8 cellular contexts compared by ENCODE assay signal in genomic region chr19:1401889-1402217, GRCh38. TPM values are rescaled to one million over a fixed set of nuclear protein-coding genes. Genes with fewer than 3 reads are reported as not detected.
A peak's percentile ranks its signal among the peaks of the same experiment; 100 is the strongest.
DNase-seq lines count a peak whose midpoint lies in the region; ATAC-seq and TF ChIP-seq lines count a peak whose summit lies in the region.

No MANE protein-coding gene starts in this region.

- H3K36me3 ChIP-seq in BLaER1 (peaks cover 27% of the 10 kb centered on the region), Karpas-422 (ENCODE audit: insufficient read depth, low read length) (peaks cover 4% of the 10 kb centered on the region; the same call in 1 of the 2 replicates), colonic mucosa (no peaks in the 10 kb centered on the region), neuron (ENCODE audit: insufficient read depth, low read length) (peaks cover 9% of the 10 kb centered on the region)

- peaks cover 41% of the 10 kb centered on the region for H4K20me1 ChIP-seq in BLaER1
- H4K20me1 ChIP-seq in Karpas-422 (ENCODE audit: insufficient read depth, low read depth, low read length) = 0 out of 2 replicates have a peak, but pooled peaks cover 5% of the 10 kb centered on the region

- ATAC-seq in HG02759 (IDR thresholded peaks at IDR 0.05; ENCODE audit: unreplicated experiment) = no peak

- H3K27me3 ChIP-seq in BLaER1 (no peaks in the 10 kb centered on the region), Karpas-422 (ENCODE audit: low read length) (no peaks in the 10 kb centered on the region), colonic mucosa (peaks cover 10% of the 10 kb centered on the region), neuron (ENCODE audit: insufficient read depth, low read length) (no peaks in the 10 kb centered on the region)

- peak overlapping the region; percentile 83 for H3K27ac ChIP-seq in BLaER1
- no peak overlapping the region for H3K27ac ChIP-seq in Karpas-422 (ENCODE audit: low read length)
- H3K27ac ChIP-seq in colonic mucosa = no peak overlapping the region

- H3K9me3 ChIP-seq in BLaER1 = no peaks in the 10 kb centered on the region
- no peaks in the 10 kb centered on the region for H3K9me3 ChIP-seq in Karpas-422 (ENCODE audit: low read length)
- H3K9me3 ChIP-seq in colonic mucosa = no peaks in the 10 kb centered on the region
- H3K9me3 ChIP-seq in neuron (ENCODE audit: low read length) = no peaks in the 10 kb centered on the region

- peaks cover 21% of the 10 kb centered on the region for H3K79me2 ChIP-seq in Karpas-422 (ENCODE audit: low read length)

- intact Hi-C loops in colonic mucosa (cut with DNase I) = no loop called here

- H2AFZ ChIP-seq in Karpas-422 (ENCODE audit: low read length) (no peak overlapping the region), neuron (ENCODE audit: low read depth, low read length) (peak overlapping the region; percentile 72)

- peaks cover 85% of the 10 kb centered on the region for H3K4me1 ChIP-seq in BLaER1
- peaks cover 39% of the 10 kb centered on the region for H3K4me1 ChIP-seq in Karpas-422 (ENCODE audit: low read length)
- H3K4me1 ChIP-seq in colonic mucosa = peaks cover 5% of the 10 kb centered on the region
- peaks cover 15% of the 10 kb centered on the region for H3K4me1 ChIP-seq in neuron (ENCODE audit: insufficient read depth, low read length)

- H3K4me2 ChIP-seq in BLaER1 (peak overlapping the region; percentile 95), Karpas-422 (ENCODE audit: low read depth, low read length, poor library complexity, severe bottlenecking) (peak overlapping the region; percentile 91)

- H3K4me3 ChIP-seq in BLaER1 = peak overlapping the region; percentile 93
- peak overlapping the region; percentile 97 for H3K4me3 ChIP-seq in Karpas-422 (ENCODE audit: low read length)
- H3K4me3 ChIP-seq in colonic mucosa = peak overlapping the region; percentile 41
- peak overlapping the region; percentile 61 for H3K4me3 ChIP-seq in neuron (ENCODE audit: low read length)

- no peak for TF ChIP-seq CTCF in colonic mucosa (IDR thresholded peaks at IDR 0.05)

- H3K9ac ChIP-seq in BLaER1 (peak overlapping the region; percentile 89), Karpas-422 (ENCODE audit: low read length) (peak overlapping the region; percentile 93), colonic mucosa (ENCODE audit: low read depth in 2 of 2, low read length in 2 of 2) (peak overlapping the region; percentile 33 to 40)

- H3K9me2 ChIP-seq in Karpas-422 (replicated peaks; ENCODE audit: insufficient read depth, low read length) = no peaks in the 10 kb centered on the region

- DNase-seq in Karpas-422 (no peak), colonic mucosa (no peak), kidney tubule cell (ENCODE audit: low spot score) (no peak), NCI-H226 (no peak)
- no peak for DNase-seq in stimulated activated CD4-positive, alpha-beta T cell treated with anti-CD3 and anti-CD28 coated beads, Interleukin-12 subunit alpha, Interleukin-12 subunit beta, amount 100 ng/mL, for 4 hours

RNA-seq across cellular contexts. Expression of gene GAMT, which starts 0.5 kb away (rescaled TPM):
- 63.7 and 144 TPM in 2 replicates for total RNA-seq in Karpas-422 (2014; rRNA removed; shearing (Covaris generic); ENCODE audit: low replicate concordance)
- 1 to 10 TPM; 3.3 to 3.7 TPM for total RNA-seq in colonic mucosa

RNA-seq across cellular contexts. Expression of gene DAZAP1, which starts 5.5 kb away (rescaled TPM):
- 110 and 244 TPM in 2 replicates for total RNA-seq in Karpas-422 (2014; rRNA removed; shearing (Covaris generic); ENCODE audit: low replicate concordance)
- 100 to 1,000 TPM in 1 of 2 donors, 10 to 100 TPM in 1; 92.9 to 210 TPM for total RNA-seq in colonic mucosa

RNA-seq across cellular contexts. Expression of gene NDUFS7, which starts 18.1 kb away (rescaled TPM):
- 98.1 and 129 TPM in 2 replicates for total RNA-seq in Karpas-422 (2014; rRNA removed; shearing (Covaris generic); ENCODE audit: low replicate concordance)
- 100 to 1,000 TPM; 192 to 244 TPM for total RNA-seq in colonic mucosa

RNA-seq across cellular contexts. Expression of gene RPS15, which starts 36.3 kb away (rescaled TPM):
- total RNA-seq in Karpas-422 (2014; rRNA removed; shearing (Covaris generic); ENCODE audit: low replicate concordance) = 2,088 and 3,414 TPM in 2 replicates
- total RNA-seq in colonic mucosa = 1,000 to 10,000 TPM; 1,055 to 1,445 TPM

RNA-seq across cellular contexts. Expression of gene APC2, which starts 48.1 kb away (rescaled TPM):
- total RNA-seq in Karpas-422 (2014; rRNA removed; shearing (Covaris generic); ENCODE audit: low replicate concordance) = 1.1 and 2.8 TPM in 2 replicates
- under 1 TPM; 0.05 to 0.42 TPM for total RNA-seq in colonic mucosa

Comparison
In these comparisons a context has a peak if more than half of its experiments do, and no peak if none do; other contexts are left out.
1. H3K4me3 ChIP-seq: peak in every context shown above with its lines; median percentile 97 in Karpas-422; 93 in BLaER1; 61 in neuron; 41 in colonic mucosa.
2. H3K9ac ChIP-seq: peak in every context shown above with its lines; median percentile 93 in Karpas-422; 89 in BLaER1; 36 in colonic mucosa.
3. RNA of gene GAMT, which starts 0.5 kb away (total RNA-seq): 63.7 to 144 TPM in Karpas-422; 3.3 to 3.7 TPM in colonic mucosa; every median in the first group is over 10 times any median in the second.